9 cellular contexts compared by ENCODE assay signal in the genomic region with DNA sequence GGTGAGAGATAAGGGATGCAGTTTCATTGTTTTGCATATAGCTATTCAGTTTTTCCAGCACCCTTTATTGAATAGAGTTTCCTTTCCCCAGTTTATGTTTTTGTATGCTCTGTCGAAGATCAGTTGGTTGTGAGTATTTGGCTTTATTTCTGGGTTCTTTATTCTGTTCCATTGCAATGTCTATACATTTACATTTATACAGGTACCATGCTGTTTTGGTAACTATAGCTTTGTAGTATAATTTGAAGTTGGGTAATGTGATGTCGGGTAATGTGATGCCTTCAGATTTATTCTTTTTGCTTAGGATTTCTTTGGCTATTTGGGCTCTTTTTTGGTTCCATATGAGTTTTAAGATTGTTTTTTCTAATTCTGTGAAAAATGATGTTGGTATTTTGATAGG.
"Had no signal": no experiment of that assay in that cellular context is flagged by ENCODE, and none has a peak within 500 bp of the region (broad histone marks: within the 10 kb centered on the region; RNA-seq: fewer than 3 reads in every experiment).

No MANE protein-coding gene starts in this region.

- H3K27ac ChIP-seq: KMS-11 had no signal

- ATAC-seq: GM23338 had no signal

- FAIRE-seq: H1, H54, HTR-8/SVneo had no signal

- DNase-seq: H9, HCEC 1CT, HFFc6, IMR-90 had no signal

- H2AFZ ChIP-seq: GM23338 had no signal

- H3K4me3 ChIP-seq: GM23338 had no signal

- H3K9ac ChIP-seq: KMS-11 had no signal

- H3K4me2 ChIP-seq: GM23338, KMS-11 had no signal
